ENCODE assay signal across 23 cellular contexts in the genomic region with DNA sequence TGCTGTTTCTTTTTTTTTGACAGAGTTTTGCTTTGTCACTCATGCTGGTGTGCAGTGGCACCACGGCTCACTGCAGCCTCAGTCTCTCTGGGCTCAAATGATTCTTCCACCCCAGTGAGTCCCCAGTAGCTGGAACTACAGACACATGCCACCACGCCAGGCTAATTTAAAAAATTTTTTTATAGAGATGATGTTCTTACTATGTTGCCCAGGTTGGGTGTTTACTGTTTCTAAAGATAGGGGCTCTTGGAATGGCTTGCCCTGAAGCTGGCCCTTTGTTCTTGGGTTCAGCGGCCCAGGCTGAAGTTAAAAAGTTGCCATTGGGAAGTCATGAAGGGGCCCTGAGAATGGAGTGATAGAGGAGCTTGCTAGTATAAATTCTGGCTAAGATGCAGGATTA. TPM values are rescaled to one million over a fixed set of nuclear protein-coding genes. Genes with fewer than 3 reads are reported as not detected.
DNase-seq lines count a peak whose midpoint lies in the region; ATAC-seq and TF ChIP-seq lines count a peak whose summit lies in the region.
"Had no signal": no experiment of that assay in that cellular context is flagged by ENCODE, and none has a peak within 500 bp of the region (broad histone marks: within the 10 kb centered on the region; RNA-seq: fewer than 3 reads in every experiment).

No MANE protein-coding gene starts in this region.

- no peaks in the 10 kb centered on the region for H3K4me1 Mint-ChIP-seq in endodermal cell
- no peaks in the 10 kb centered on the region for H3K4me1 Mint-ChIP-seq in stimulated activated effector memory CD8-positive, alpha-beta T cell treated with anti-CD3 and anti-CD28 coated beads, Interleukin-12 subunit alpha, Interleukin-12 subunit beta, amount 100 ng/mL, for 72 hours
- H3K4me1 Mint-ChIP-seq: CD14-positive monocyte, GM23338 had no signal

- POLR2A ChIA-PET in A673 (lab: Charles Lee; ENCODE audit: low non-redundant PET) = no interaction called here

- no TSS peak for BruUV-seq in A673 (replicated peaks; lab: Mats Ljungman, UMichigan)

- peaks cover 0 to 7% of the 10 kb centered on the region in 2 donors for H3K4me1 ChIP-seq in right atrium auricular region
- H3K4me1 ChIP-seq in endodermal cell (ENCODE audit: control insufficient read depth, insufficient read depth, low read length) = no peaks in the 10 kb centered on the region
- no peaks in the 10 kb centered on the region for H3K4me1 ChIP-seq in SJCRH30
- H3K4me1 ChIP-seq in A673 (ENCODE audit: insufficient read depth, low read length, poor library complexity, severe bottlenecking) = no peaks in the 10 kb centered on the region
- H3K4me1 ChIP-seq: BE2C; BLaER1 treated with 17β-estradiol and CSF1 and Interleukin-3, amounts not matched to agents 10 nM and 100 nM; HAP-1 had no signal

- H3K4me3 Mint-ChIP-seq in endodermal cell = no peak overlapping the region
- no peak overlapping the region for H3K4me3 Mint-ChIP-seq in stimulated activated effector memory CD8-positive, alpha-beta T cell treated with anti-CD3 and anti-CD28 coated beads, Interleukin-12 subunit alpha, Interleukin-12 subunit beta, amount 100 ng/mL, for 72 hours
- H3K4me3 Mint-ChIP-seq: CD14-positive monocyte; CD4-positive, alpha-beta T cell; GM23338; HFFc6 had no signal

- no peaks in the 10 kb centered on the region for H3K27me3 Mint-ChIP-seq in endodermal cell (ENCODE audit: insufficient read depth)
- H3K27me3 Mint-ChIP-seq: CD4-positive, alpha-beta T cell; CD8-positive, alpha-beta memory T cell had no signal

- peak; percentile 60 for ATAC-seq in left ventricle myocardium superior
- ATAC-seq in stimulated activated effector memory CD8-positive, alpha-beta T cell treated with anti-CD3 and anti-CD28 coated beads, Interleukin-12 subunit alpha, Interleukin-12 subunit beta, amount 100 ng/mL, for 72 hours = no peak
- ATAC-seq: GM12878, GM23338 had no signal

- H3K27me3 ChIP-seq in right atrium auricular region (no peaks in the 10 kb centered on the region), endodermal cell (ENCODE audit: control insufficient read depth, insufficient read depth, low read length, poor library complexity, severe bottlenecking) (no peaks in the 10 kb centered on the region), SJCRH30 (no peaks in the 10 kb centered on the region), A673 (replicated peaks; ENCODE audit: insufficient read depth, low read depth, low read length, poor library complexity) (no peaks in the 10 kb centered on the region)
- H3K27me3 ChIP-seq: BE2C; BLaER1 treated with 17β-estradiol and CSF1 and Interleukin-3, amounts not matched to agents 10 nM and 100 nM had no signal

- no peak overlapping the region for H3K27ac ChIP-seq in right atrium auricular region
- H3K27ac ChIP-seq in endodermal cell (ENCODE audit: low read depth, low read length) = no peak overlapping the region
- H3K27ac ChIP-seq in SJCRH30 = no peak overlapping the region
- no peak overlapping the region for H3K27ac ChIP-seq in A673 (ENCODE audit: low read depth, low read length, poor library complexity, severe bottlenecking)
- H3K27ac ChIP-seq: 22Rv1; BLaER1 treated with 17β-estradiol and CSF1 and Interleukin-3, amounts not matched to agents 10 nM and 100 nM had no signal

- H3K36me3 ChIP-seq in right atrium auricular region (peaks cover 31% of the 10 kb centered on the region), endodermal cell (ENCODE audit: control insufficient read depth, insufficient read depth, low read length) (peaks cover 55% of the 10 kb centered on the region), SJCRH30 (peaks cover 48% of the 10 kb centered on the region), A673 (ENCODE audit: insufficient read depth, low read length, poor library complexity, severe bottlenecking) (peaks cover 33% of the 10 kb centered on the region)

- H3K9me3 ChIP-seq in right atrium auricular region (no peaks in the 10 kb centered on the region), endodermal cell (ENCODE audit: control insufficient read depth, low read length) (no peaks in the 10 kb centered on the region), SJCRH30 (replicated peaks) (no peaks in the 10 kb centered on the region), A673 (ENCODE audit: low read depth, low read length, poor library complexity, severe bottlenecking) (no peaks in the 10 kb centered on the region)
- H3K9me3 ChIP-seq: BE2C; BLaER1 treated with 17β-estradiol and CSF1 and Interleukin-3, amounts not matched to agents 10 nM and 100 nM; HAP-1 had no signal

- DNase-seq in left ventricle myocardium superior (no peak), right atrium auricular region (ENCODE audit: low spot score) (no peak), endodermal cell (no peak), SJCRH30 (no peak), A673 (ENCODE audit: low spot score) (no peak), hepatic stellate cell (ENCODE audit: low spot score) (no peak)
- no peak for DNase-seq in stimulated activated effector memory CD8-positive, alpha-beta T cell treated with anti-CD3 and anti-CD28 coated beads, Interleukin-12 subunit alpha, Interleukin-12 subunit beta, amount 100 ng/mL, for 72 hours (ENCODE audit: low spot score in 2 of 2)
- DNase-seq: ACHN; AML-193; BE2C; CD4-positive, alpha-beta T cell; CD8-positive, alpha-beta memory T cell; DMS 273 treated with DMSO at 0.1 percent for 48 hours; DMS79; EL; GDM1; HFFc6 had no signal

- CTCF ChIA-PET in A673 (lab: Charles Lee) = no interaction called here

- H3K36me3 Mint-ChIP-seq in endodermal cell (ENCODE audit: low read depth) = peaks cover 43% of the 10 kb centered on the region
- peaks cover 62% of the 10 kb centered on the region for H3K36me3 Mint-ChIP-seq in stimulated activated effector memory CD8-positive, alpha-beta T cell treated with anti-CD3 and anti-CD28 coated beads, Interleukin-12 subunit alpha, Interleukin-12 subunit beta, amount 100 ng/mL, for 72 hours

- no peak for TF ChIP-seq CTCF in right atrium auricular region (IDR thresholded peaks at IDR 0.05)
- TF ChIP-seq CTCF in endodermal cell (conservative IDR thresholded peaks at IDR 0.05) = no peak
- no peak for TF ChIP-seq CTCF in A673 (conservative IDR thresholded peaks at IDR 0.05; ENCODE audit: low read depth, low read length)

- no peak overlapping the region for H3K4me3 ChIP-seq in right atrium auricular region
- H3K4me3 ChIP-seq in endodermal cell (ENCODE audit: low read length) = no peak overlapping the region
- no peak overlapping the region for H3K4me3 ChIP-seq in SJCRH30
- no peak overlapping the region for H3K4me3 ChIP-seq in A673 (ENCODE audit: low read depth, low read length, poor library complexity, severe bottlenecking)
- H3K4me3 ChIP-seq: BLaER1 treated with 17β-estradiol and CSF1 and Interleukin-3, amounts not matched to agents 10 nM and 100 nM; GM12878; GM23338; HAP-1 had no signal

- no peak overlapping the region for H3K9ac ChIP-seq in endodermal cell (ENCODE audit: extremely low read depth, low read length, poor library complexity, severe bottlenecking)
- H3K9ac ChIP-seq: BLaER1 treated with 17β-estradiol and CSF1 and Interleukin-3, amounts not matched to agents 10 nM and 100 nM had no signal

- no peaks in the 10 kb centered on the region for H3K9me3 Mint-ChIP-seq in endodermal cell
- no peaks in the 10 kb centered on the region for H3K9me3 Mint-ChIP-seq in stimulated activated effector memory CD8-positive, alpha-beta T cell treated with anti-CD3 and anti-CD28 coated beads, Interleukin-12 subunit alpha, Interleukin-12 subunit beta, amount 100 ng/mL, for 72 hours
- H3K9me3 Mint-ChIP-seq: CD14-positive monocyte; CD4-positive, alpha-beta T cell; CD8-positive, alpha-beta memory T cell; GM23338; HFFc6 had no signal

- intact Hi-C loops in left ventricle myocardium superior (cut with micrococcal nuclease) = no loop called here
- intact Hi-C loops in A673 (cut with micrococcal nuclease; ENCODE audit: unreplicated experiment) = no loop called here

- WGBS in endodermal cell (ENCODE audit: insufficient coverage in 1 of 2, insufficient read length in 1 of 2), 2 experiments = 98 to 100% methylated on average over 2 to 3 of the region's 3 CpGs

- H3K27ac Mint-ChIP-seq in endodermal cell = peak overlapping the region; percentile 44
- peak overlapping the region; percentile 50 for H3K27ac Mint-ChIP-seq in stimulated activated effector memory CD8-positive, alpha-beta T cell treated with anti-CD3 and anti-CD28 coated beads, Interleukin-12 subunit alpha, Interleukin-12 subunit beta, amount 100 ng/mL, for 72 hours
- H3K27ac Mint-ChIP-seq: CD4-positive, alpha-beta T cell; GM23338; HFFc6 had no signal

RNA-seq across cellular contexts. Expression of a gene that starts 16.5 kb away (rescaled TPM):
- total RNA-seq in left ventricle myocardium superior (22.4 TPM), right atrium auricular region (10 to 100 TPM; 24.6 to 24.8 TPM), endodermal cell (10 to 100 TPM; 38.3 to 45.5 TPM), A673 (2021) (32.6 and 34.4 TPM in 2 replicates)
- polyA plus RNA-seq in endodermal cell (2013, experiment 1 of 2) = 24.1 TPM
- polyA plus RNA-seq in endodermal cell (2013, experiment 2 of 2) = 25.3 TPM
- total RNA-seq in SJCRH30 (2014; rRNA removed; shearing (Covaris generic)) = 48.2 and 51.5 TPM in 2 replicates

RNA-seq across cellular contexts. Expression of a gene that starts 54.1 kb away (rescaled TPM):
- 5.0 TPM for total RNA-seq in left ventricle myocardium superior
- total RNA-seq in right atrium auricular region = 10 to 100 TPM in 1 of 2 donors, 1 to 10 TPM in 1; 5.3 to 10.6 TPM
- total RNA-seq in endodermal cell = 10 to 100 TPM; 36.7 to 45.9 TPM
- polyA plus RNA-seq in endodermal cell (2013, experiment 1 of 2) = 76.2 TPM
- 60.8 TPM for polyA plus RNA-seq in endodermal cell (2013, experiment 2 of 2)
- 35.3 and 42.8 TPM in 2 replicates for total RNA-seq in SJCRH30 (2014; rRNA removed; shearing (Covaris generic))
- total RNA-seq in A673 (2021) = 91.4 and 105 TPM in 2 replicates
